ENCODE assay signal across 1 cellular context in genomic region chr16:30697264-30698138, GRCh38.
TF ChIP-seq lines count a peak whose summit lies in the region.

No MANE protein-coding gene starts in this region.

TF ChIP-seq in K562, 482 proteins besides CTCF, POLR2A, EP300 and RAD21 (continued from another document and continues in another):
- peak; percentile 67 for TF ChIP-seq ZBTB33 (CRISPR knock-in tag; IDR thresholded peaks at IDR 0.05)
- peak; percentile 63; the same call in 1 of the 2 replicates for TF ChIP-seq MGA (IDR thresholded peaks at IDR 0.05)
- TF ChIP-seq PHF20 (IDR thresholded peaks at IDR 0.05; ENCODE audit: partially characterized antibody), result no peak
- TF ChIP-seq NR2F6 (CRISPR knock-in tag; IDR thresholded peaks at IDR 0.05), result no peak
- TF ChIP-seq ZNF253 (CRISPR knock-in tag; conservative IDR thresholded peaks at IDR 0.05), result no peak
- TF ChIP-seq SMARCE1 (IDR thresholded peaks at IDR 0.05), result no peak
- TF ChIP-seq NCOA4 (IDR thresholded peaks at IDR 0.05; ENCODE audit: partially characterized antibody), result no peak
- no peak for TF ChIP-seq GTF2A2 (tag; IDR thresholded peaks at IDR 0.05)
- no peak for TF ChIP-seq SRSF9 (IDR thresholded peaks at IDR 0.05; ENCODE audit: borderline replicate concordance, low read depth, low read length)
- no peak for TF ChIP-seq BRF1 (IDR thresholded peaks at IDR 0.05; ENCODE audit: borderline replicate concordance, extremely low read depth, insufficient read length)
- TF ChIP-seq BCOR (IDR thresholded peaks at IDR 0.05), result peak; percentile 41; the same call in 1 of the 2 replicates
- TF ChIP-seq TBP (optimal IDR thresholded peaks at IDR 0.05; ENCODE audit: low read depth, low read length), result no peak
- no peak for TF ChIP-seq HNRNPUL1 (IDR thresholded peaks at IDR 0.05; ENCODE audit: low read length)
- TF ChIP-seq SUPT5H (IDR thresholded peaks at IDR 0.05), result no peak
- TF ChIP-seq ZNF347 (CRISPR knock-in tag; IDR thresholded peaks at IDR 0.05; ENCODE audit: low read depth), result no peak
- TF ChIP-seq KAT8 (IDR thresholded peaks at IDR 0.05; ENCODE audit: low read depth), result no peak
- no peak for TF ChIP-seq NFIC (IDR thresholded peaks at IDR 0.05)
- no peak for TF ChIP-seq THRA (IDR thresholded peaks at IDR 0.05)
- TF ChIP-seq GMEB1 (CRISPR knock-in tag; IDR thresholded peaks at IDR 0.05), result peak; percentile 95
- 0 out of 2 replicates have a peak, but pooled peaks have one; percentile 10 for TF ChIP-seq ZNF431 (CRISPR knock-in tag; IDR thresholded peaks at IDR 0.05)
- no peak for TF ChIP-seq POLR2G (IDR thresholded peaks at IDR 0.05; ENCODE audit: low read depth, low read length)
- TF ChIP-seq MAFG (tag; conservative IDR thresholded peaks at IDR 0.05), result no peak
- no peak for TF ChIP-seq RBM22 (IDR thresholded peaks at IDR 0.05; ENCODE audit: low read depth, low read length, poor library complexity, severe bottlenecking)
- no peak for TF ChIP-seq MEIS2 (IDR thresholded peaks at IDR 0.05; ENCODE audit: partially characterized antibody)
- no peak for TF ChIP-seq DDX20 (tag; IDR thresholded peaks at IDR 0.05; ENCODE audit: low read depth)
- TF ChIP-seq DPF2 (IDR thresholded peaks at IDR 0.05), result no peak
- TF ChIP-seq MITF (IDR thresholded peaks at IDR 0.05), result no peak
- no peak for TF ChIP-seq RB1 (IDR thresholded peaks at IDR 0.05; ENCODE audit: low read depth)
- TF ChIP-seq GABPA (tag; conservative IDR thresholded peaks at IDR 0.05; ENCODE audit: low read depth), result no peak
- TF ChIP-seq KDM5B (IDR thresholded peaks at IDR 0.05; ENCODE audit: insufficient replicate concordance, low read depth, low read length), result no peak
- TF ChIP-seq BRD4 (IDR thresholded peaks at IDR 0.05), result no peak
- TF ChIP-seq CBX5 (IDR thresholded peaks at IDR 0.05; ENCODE audit: borderline replicate concordance, low read depth), result no peak
- TF ChIP-seq PURB (CRISPR knock-in tag; IDR thresholded peaks at IDR 0.05; ENCODE audit: low read depth), result no peak
- peak; percentile 85 for TF ChIP-seq ETS1 (conservative IDR thresholded peaks at IDR 0.05; ENCODE audit: control insufficient read depth, low read depth, low read length)
- 0 out of 2 replicates have a peak, but pooled peaks have one; percentile 12 for TF ChIP-seq ESRRA (IDR thresholded peaks at IDR 0.05; ENCODE audit: borderline replicate concordance, low read depth)
- no peak for TF ChIP-seq HDAC3 (IDR thresholded peaks at IDR 0.05; ENCODE audit: borderline replicate concordance, partially characterized antibody)
- TF ChIP-seq RFX7 (CRISPR knock-in tag; IDR thresholded peaks at IDR 0.05), result no peak
- TF ChIP-seq FUS (optimal IDR thresholded peaks at IDR 0.05; ENCODE audit: low read depth, low read length), result no peak
- TF ChIP-seq CCAR2 (IDR thresholded peaks at IDR 0.05; ENCODE audit: low read depth, low read length), result no peak
- no peak for TF ChIP-seq ZNF511 (CRISPR knock-in tag; IDR thresholded peaks at IDR 0.05)
- 0 out of 2 replicates have a peak, but pooled peaks have one; percentile 4 for TF ChIP-seq KAT7 (CRISPR knock-in tag; IDR thresholded peaks at IDR 0.05; ENCODE audit: borderline replicate concordance)
- TF ChIP-seq SMAD1 (IDR thresholded peaks at IDR 0.05; ENCODE audit: low read depth, low read length, partially characterized antibody), result no peak
- TF ChIP-seq CHD2 (IDR thresholded peaks at IDR 0.05; ENCODE audit: low read depth, low read length), result no peak; the same call in 1 of the 2 replicates
- TF ChIP-seq MTA1 (IDR thresholded peaks at IDR 0.05; ENCODE audit: borderline replicate concordance), result no peak
- TF ChIP-seq HMG20B (CRISPR knock-in tag; IDR thresholded peaks at IDR 0.05), result no peak
- no peak for TF ChIP-seq ZNF512 (tag; IDR thresholded peaks at IDR 0.05)
- TF ChIP-seq ZFP1 (CRISPR knock-in tag; IDR thresholded peaks at IDR 0.05), result no peak
